ENCODE assay signal across 8 cellular contexts in genomic region chr14:69535230-69535848, GRCh38. TPM values are rescaled to one million over a fixed set of nuclear protein-coding genes. Genes with fewer than 3 reads are reported as not detected.
DNase-seq lines count a peak whose midpoint lies in the region; ATAC-seq and TF ChIP-seq lines count a peak whose summit lies in the region.

No MANE protein-coding gene starts in this region.

- WGBS in suprapubic skin = 5% methylated on average over 4 of the region's 4 CpGs

- ATAC-seq in HG02938 (IDR thresholded peaks at IDR 0.05; ENCODE audit: unreplicated experiment) = no peak
- ATAC-seq in HG02678 (IDR thresholded peaks at IDR 0.05; ENCODE audit: unreplicated experiment) = no peak

- H3K4me3 ChIP-seq in suprapubic skin = no peak overlapping the region

- H3K4me1 ChIP-seq in suprapubic skin = peaks cover 12% of the 10 kb centered on the region

- H3K36me3 ChIP-seq in suprapubic skin = no peaks in the 10 kb centered on the region

- no peaks in the 10 kb centered on the region for H3K9me3 ChIP-seq in suprapubic skin

- H3K27me3 ChIP-seq in suprapubic skin = no peaks in the 10 kb centered on the region

- no peak for TF ChIP-seq EP300 in suprapubic skin (IDR thresholded peaks at IDR 0.05)

- H3K27ac ChIP-seq in suprapubic skin = no peak overlapping the region

- DNase-seq in ELR (ENCODE audit: low read depth) (peak; percentile 67), NCI-H2081 treated with DMSO at 0.1 percent for 48 hours (lab: John Stamatoyannopoulos, UW) (peak; percentile 12), anterior cingulate cortex (lab: John Stamatoyannopoulos, UW) (peak in 48 of 58 donors; percentile 3 to 76 (median 32)), iPS DF 4.7 (ENCODE audit: extremely low read depth, low spot score) (peak; percentile 49), suprapubic skin (ENCODE audit: low spot score in 2 of 2) (no peak)
- no peak for DNase-seq in activated T-cell treated with anti-CD3 and anti-CD28 coated beads, Interleukin-2, amount 50 U/mL, for 48 hours

- no peak for TF ChIP-seq POLR2A in suprapubic skin (IDR thresholded peaks at IDR 0.05)

- peak; percentile 16 to 43 for TF ChIP-seq CTCF in suprapubic skin (IDR thresholded peaks at IDR 0.05)

RNA-seq across cellular contexts. Expression of gene CCDC177, which starts 39.3 kb away (rescaled TPM):
- total RNA-seq in suprapubic skin = under 1 TPM in 2 of 4 donors, not detected in 2; 0.13 to 0.34 TPM

RNA-seq across cellular contexts. Expression of gene PLEKHD1, which starts 50.8 kb away (rescaled TPM):
- total RNA-seq in suprapubic skin = 1 to 10 TPM; 1.2 to 3.5 (median 2.3) TPM

Comparison
In these comparisons a context has a peak if more than half of its experiments do, and no peak if none do; other contexts are left out.
1. DNase-seq: peak in ELR (single experiment), NCI-H2081 treated with DMSO at 0.1 percent for 48 hours (single experiment), anterior cingulate cortex (48 of 58) and iPS DF 4.7 (single experiment); none in suprapubic skin (0 of 2) and activated T-cell treated with anti-CD3 and anti-CD28 coated beads, Interleukin-2, amount 50 U/mL, for 48 hours (0 of 2).